Comparison of ENCODE assay signal across 21 cellular contexts in genomic region chrX:70497026-70497425, GRCh38.
"Had no signal": no experiment of that assay in that cellular context is flagged by ENCODE, and none has a peak within 500 bp of the region (broad histone marks: within the 10 kb centered on the region; RNA-seq: fewer than 3 reads in every experiment).

No MANE protein-coding gene starts in this region.

- H3K4me2 ChIP-seq: SK-N-SH had no signal

- ATAC-seq: HepG2 had no signal

- H3K9ac ChIP-seq: SK-N-SH had no signal

- H3K9me3 ChIP-seq: SK-N-SH had no signal

- DNase-seq: IMR-90, Kasumi-1, KG1, MM.1S, NCI-H1092 treated with DMSO at 0.1 percent for 48 hours, NCI-H1436, NCI-H187, NCI-H2029, NCI-H2081 treated with DMSO at 0.1 percent for 48 hours, NCI-H2171, NCI-H226, NCI-H446, NCI-H510A, NCI-H524 treated with DMSO at 0.1 percent for 48 hours, NCI-H69, NCI-H774, RPMI8226, SHP77, SK-N-SH, SW 1271 had no signal
